In the genomic region with DNA sequence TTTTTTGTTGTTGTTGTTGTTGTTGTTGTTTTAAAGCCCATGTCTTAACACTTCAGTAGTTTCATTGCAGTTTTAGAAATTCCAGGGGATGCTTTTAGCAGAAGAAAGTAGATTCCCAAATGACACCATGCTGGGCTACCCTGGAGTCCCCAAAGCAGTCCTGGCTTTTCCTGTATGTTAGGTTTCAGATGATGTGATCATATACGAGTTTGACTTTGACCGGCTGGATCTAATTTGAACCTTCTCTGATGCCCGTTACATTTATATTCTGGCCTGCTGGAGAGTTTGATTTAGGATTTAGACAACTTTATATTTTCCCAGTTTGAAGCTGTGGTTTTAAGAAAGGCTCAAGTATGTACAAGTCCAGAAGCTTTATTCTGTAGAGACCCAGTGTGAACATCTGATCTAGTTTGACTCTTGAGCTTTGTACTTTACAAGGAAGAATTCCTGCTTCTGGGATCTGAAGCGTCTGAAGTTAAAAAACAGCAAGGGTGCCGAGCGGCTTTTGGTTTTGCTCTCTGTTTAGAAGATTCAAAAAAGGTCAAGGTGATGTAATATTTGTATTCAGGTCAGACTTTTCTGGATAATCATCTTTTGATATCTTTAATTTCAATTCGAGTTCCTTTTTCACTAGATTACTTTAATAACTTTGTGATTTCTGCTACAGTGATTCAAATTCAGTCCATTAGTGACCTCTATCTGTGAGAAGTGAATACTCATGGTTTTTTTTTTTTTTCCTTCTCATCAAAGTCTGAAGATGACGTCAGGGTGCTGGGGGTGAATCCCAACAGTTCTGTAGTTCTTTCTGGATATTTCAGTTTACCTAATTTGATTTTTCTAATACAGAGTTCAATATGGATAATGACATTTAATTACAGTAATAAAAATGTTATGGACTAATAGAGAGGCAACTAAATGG, we compare ENCODE assay signal across 8 cellular contexts. TPM values are rescaled to one million over a fixed set of nuclear protein-coding genes. Genes with fewer than 3 reads are reported as not detected.
DNase-seq lines count a peak whose midpoint lies in the region; ATAC-seq, FAIRE-seq and TF ChIP-seq lines count a peak whose summit lies in the region.

No MANE protein-coding gene starts in this region.

- DNase-seq in NCI-H524 (lab: John Stamatoyannopoulos, UW) (peak; percentile 22 to 48), NCI-H524 treated with DMSO at 0.1 percent for 48 hours (lab: John Stamatoyannopoulos, UW) (no peak), amniotic stem cell (lab: John Stamatoyannopoulos, UW) (peak; percentile 67), keratinocyte (ENCODE audit: low read depth, low spot score) (no peak), urothelium cell line (ENCODE audit: low spot score) (peak; percentile 44), LoVo (ENCODE audit: low spot score) (no peak), KG1 (lab: John Stamatoyannopoulos, UW) (no peak)

- peak overlapping the region; percentile 32 for H3K27ac ChIP-seq in keratinocyte (ENCODE audit: control insufficient read depth, insufficient read depth, low read length)

- H3K79me2 ChIP-seq in keratinocyte (ENCODE audit: control insufficient read depth, insufficient read depth, low read length) = peaks cover 88% of the 10 kb centered on the region

- peak overlapping the region in 2 of 3 experiments; percentile 72 to 85 for H3K4me3 ChIP-seq in keratinocyte (ENCODE audit: control insufficient read depth in 2 of 3, extremely low read depth in 1 of 3, insufficient read depth in 2 of 3, low read depth in 1 of 3, low read length in 3 of 3)

- peaks cover 15% of the 10 kb centered on the region for H3K4me1 ChIP-seq in keratinocyte (ENCODE audit: control insufficient read depth, extremely low read depth, insufficient read depth, low read length)

- peaks cover 0 to 12% of the 10 kb centered on the region in 2 experiments for H3K36me3 ChIP-seq in keratinocyte (ENCODE audit: control insufficient read depth in 2 of 2, extremely low read depth in 1 of 2, insufficient read depth in 2 of 2, low read length in 2 of 2)

- no peaks in the 10 kb centered on the region for H3K9me3 ChIP-seq in keratinocyte (ENCODE audit: control insufficient read depth, low read depth, low read length)

- TF ChIP-seq CTCF in keratinocyte (optimal IDR thresholded peaks at IDR 0.05 in 1 of 3, IDR thresholded peaks at IDR 0.05 in 1 of 3, conservative IDR thresholded peaks at IDR 0.05 in 1 of 3; ENCODE audit: extremely low read depth in 1 of 3, insufficient read depth in 2 of 3, low read length in 3 of 3) = peak in 2 of 3 experiments; percentile 8 to 47

- no peak for FAIRE-seq in keratinocyte (lab: Jason Lieb, UNC)
- FAIRE-seq in urothelium cell line (lab: Jason Lieb, UNC) = no peak

- H3K9ac ChIP-seq in keratinocyte (ENCODE audit: control insufficient read depth, extremely low read depth, insufficient read depth, low read length) = peak overlapping the region; percentile 54

- no peak overlapping the region for H2AFZ ChIP-seq in keratinocyte (ENCODE audit: control insufficient read depth, low read length)

- no peaks in the 10 kb centered on the region for H3K9me1 ChIP-seq in keratinocyte (ENCODE audit: control insufficient read depth, extremely low read depth, insufficient read depth, low read length)

- H4K20me1 ChIP-seq in keratinocyte (ENCODE audit: control insufficient read depth, extremely low read depth, insufficient read depth, low read length) = peaks cover 2% of the 10 kb centered on the region

- dilution Hi-C loops in keratinocyte (cut with MboI; ENCODE audit: extremely low pct_ligation_motif_present, low sequenced_read_pairs) = no loop called here

- H3K4me2 ChIP-seq in keratinocyte (ENCODE audit: control insufficient read depth, extremely low read depth, insufficient read depth, low read depth, low read length) = peak overlapping the region; percentile 72

- H3K27me3 ChIP-seq in keratinocyte (ENCODE audit: control insufficient read depth, extremely low read depth, insufficient read depth, low read length) = no peaks in the 10 kb centered on the region

- no peak for ATAC-seq in HG03520 (IDR thresholded peaks at IDR 0.05; ENCODE audit: unreplicated experiment)

RNA-seq across cellular contexts. Expression of a gene that starts 6.2 kb away (rescaled TPM):
- 49.3 to 74.4 TPM (median 69.2 TPM) in 3 replicates for polyA plus RNA-seq in keratinocyte
- polyA plus RNA-seq in keratinocyte (2011; ENCODE audit: low read depth) = 55.8 TPM
- polyA plus RNA-seq in keratinocyte (2011; cell fraction: cytosol; rRNA removed) = 22.2 and 23.3 TPM in 2 replicates
- 229 and 258 TPM in 2 replicates for polyA plus RNA-seq in keratinocyte (2011; cell fraction: nucleus; rRNA removed)
- polyA plus RNA-seq in keratinocyte (2012; ENCODE audit: low replicate concordance) = 29.4 and 43.2 TPM in 2 replicates
- polyA minus RNA-seq in keratinocyte = 63.4 to 138 TPM (median 138 TPM) in 3 replicates
- 50.3 TPM for polyA minus RNA-seq in keratinocyte (2011; cell fraction: cytosol; rRNA and poly(A)+ RNA removed)
- polyA minus RNA-seq in keratinocyte (2011; cell fraction: nucleus; rRNA and poly(A)+ RNA removed) = 292 and 345 TPM in 2 replicates

Comparison
In these comparisons a context has a peak if more than half of its experiments do, and no peak if none do; other contexts are left out.
1. DNase-seq: peak in NCI-H524 (2 of 2), amniotic stem cell (single experiment) and urothelium cell line (single experiment); none in NCI-H524 treated with DMSO at 0.1 percent for 48 hours (single experiment), keratinocyte (single experiment), LoVo (single experiment) and KG1 (single experiment).